ENCODE assay signal across 10 cellular contexts in genomic region chr11:65115361-65116082, GRCh38. TPM values are rescaled to one million over a fixed set of nuclear protein-coding genes. Genes with fewer than 3 reads are reported as not detected.
DNase-seq lines count a peak whose midpoint lies in the region; ATAC-seq and TF ChIP-seq lines count a peak whose summit lies in the region.
"Had no signal": no experiment of that assay in that cellular context is flagged by ENCODE, and none has a peak within 500 bp of the region (broad histone marks: within the 10 kb centered on the region; RNA-seq: fewer than 3 reads in every experiment).

No MANE protein-coding gene starts in this region.

- H3K27ac ChIP-seq in DOHH2 (ENCODE audit: low read depth, low read length) (no peak overlapping the region), OCI-LY1 (ENCODE audit: low read depth, low read length, poor library complexity, severe bottlenecking) (no peak overlapping the region), trophoblast cell (ENCODE audit: low read depth, low read length) (no peak overlapping the region)

- no peak overlapping the region for H3K4ac ChIP-seq in trophoblast cell (ENCODE audit: low read depth, low read length)

- no peak overlapping the region for H4K12ac ChIP-seq in trophoblast cell (ENCODE audit: low read depth, low read length)

- ATAC-seq in HG02588 (IDR thresholded peaks at IDR 0.05; ENCODE audit: unreplicated experiment) (no peak), HG03280 (IDR thresholded peaks at IDR 0.05; ENCODE audit: unreplicated experiment) (no peak), HG02938 (IDR thresholded peaks at IDR 0.05; ENCODE audit: unreplicated experiment) (no peak)

- H3K9me2 ChIP-seq in DOHH2 (replicated peaks; ENCODE audit: control insufficient read depth, low read length) = no peaks in the 10 kb centered on the region
- H3K9me2 ChIP-seq in OCI-LY1 (ENCODE audit: low read depth, low read length) = no peaks in the 10 kb centered on the region

- H3K4me3 ChIP-seq in DOHH2 (ENCODE audit: low read length) (peak overlapping the region; percentile 85), OCI-LY1 (ENCODE audit: low read depth, low read length, poor library complexity, severe bottlenecking) (peak overlapping the region; percentile 70), trophoblast cell (ENCODE audit: low read depth, low read length) (peak overlapping the region; percentile 10)

- H2AFZ ChIP-seq in OCI-LY1 (ENCODE audit: low read length) (no peak overlapping the region), trophoblast cell (ENCODE audit: insufficient read depth, low read length, poor library complexity) (no peak overlapping the region)

- DNase-seq in ecto neural progenitor cell (ENCODE audit: low spot score) (peak; percentile 45), trophoblast cell (no peak)
- DNase-seq: amniotic stem cell, GF-D8, NCI-H524 had no signal

- H3K4me2 ChIP-seq in DOHH2 (ENCODE audit: low read length) = peak overlapping the region; percentile 91
- H3K4me2 ChIP-seq in OCI-LY1 (ENCODE audit: low read length) = peak overlapping the region; percentile 80; the same call in 1 of the 2 replicates
- H3K4me2 ChIP-seq in trophoblast cell (ENCODE audit: low read length) = no peak overlapping the region

- H3K9me3 ChIP-seq in DOHH2 (ENCODE audit: control insufficient read depth, insufficient read depth, low read length) = no peaks in the 10 kb centered on the region
- no peaks in the 10 kb centered on the region for H3K9me3 ChIP-seq in OCI-LY1 (ENCODE audit: low read length)
- H3K9me3 ChIP-seq in trophoblast cell (ENCODE audit: insufficient read depth, low read depth, low read length) = no peaks in the 10 kb centered on the region

- H3K27me3 ChIP-seq in DOHH2 (ENCODE audit: control insufficient read depth, low read length) = no peaks in the 10 kb centered on the region
- H3K27me3 ChIP-seq in OCI-LY1 (ENCODE audit: insufficient read depth, low read length) = no peaks in the 10 kb centered on the region
- no peaks in the 10 kb centered on the region for H3K27me3 ChIP-seq in trophoblast cell (ENCODE audit: insufficient read depth, low read length)

- H3F3A ChIP-seq in DOHH2 (ENCODE audit: control insufficient read depth, insufficient read depth) = peaks cover 39% of the 10 kb centered on the region
- 0 out of 2 replicates have a peak, but pooled peaks cover 5% of the 10 kb centered on the region for H3F3A ChIP-seq in OCI-LY1 (ENCODE audit: insufficient read depth, low read length)

- no peak overlapping the region for H3K23ac ChIP-seq in trophoblast cell (ENCODE audit: low read length)

- H4K20me1 ChIP-seq in DOHH2 (ENCODE audit: control insufficient read depth, insufficient read depth, low read depth, low read length) = no peaks in the 10 kb centered on the region; the same call in 1 of the 2 replicates
- no peaks in the 10 kb centered on the region for H4K20me1 ChIP-seq in OCI-LY1 (ENCODE audit: insufficient read depth, low read length)

- H4K91ac ChIP-seq in trophoblast cell (ENCODE audit: low read depth, low read length) = no peak overlapping the region

- peaks cover 78% of the 10 kb centered on the region for H3K4me1 ChIP-seq in DOHH2 (ENCODE audit: control insufficient read depth, low read length)
- peaks cover 63% of the 10 kb centered on the region for H3K4me1 ChIP-seq in OCI-LY1 (ENCODE audit: insufficient read depth, low read length, severe bottlenecking)
- peaks cover 17 to 20% of the 10 kb centered on the region in 2 experiments for H3K4me1 ChIP-seq in trophoblast cell (ENCODE audit: control insufficient read depth in 1 of 2, insufficient read depth in 2 of 2, low read length in 2 of 2)

- no peak overlapping the region for H4K8ac ChIP-seq in trophoblast cell (ENCODE audit: low read depth, low read length)

- no peak for TF ChIP-seq CTCF in DOHH2 (IDR thresholded peaks at IDR 0.05; ENCODE audit: low read depth, low read length, poor library complexity, severe bottlenecking)
- TF ChIP-seq CTCF in OCI-LY1 (IDR thresholded peaks at IDR 0.05; ENCODE audit: low read length) = no peak

- no peak overlapping the region for H3K18ac ChIP-seq in trophoblast cell (ENCODE audit: low read length)

- WGBS in trophoblast cell (ENCODE audit: extremely low coverage, insufficient coverage, insufficient read length) = no CpG with 5 or more reads among the region's 21 CpGs

- H2BK12ac ChIP-seq in trophoblast cell (ENCODE audit: low read length) = no peak overlapping the region

- H3K79me2 ChIP-seq in DOHH2 (ENCODE audit: control insufficient read depth, low read length) (peaks cover 67% of the 10 kb centered on the region), OCI-LY1 (ENCODE audit: insufficient read depth, low read length) (0 out of 2 replicates have a peak, but pooled peaks cover under 1% of the 10 kb centered on the region), trophoblast cell (ENCODE audit: control insufficient read depth, insufficient read depth, low read length, poor library complexity) (peaks cover 19% of the 10 kb centered on the region)

- no peak overlapping the region; the same call in 1 of the 2 replicates for H3K9ac ChIP-seq in OCI-LY1 (ENCODE audit: low read length)
- H3K9ac ChIP-seq in trophoblast cell (ENCODE audit: low read length) = no peak overlapping the region

- H3K79me1 ChIP-seq in trophoblast cell (ENCODE audit: low read length) = peaks cover 18% of the 10 kb centered on the region

- H2BK5ac ChIP-seq in trophoblast cell (ENCODE audit: low read depth, low read length, poor library complexity) = no peak overlapping the region

- no peak overlapping the region for H3K14ac ChIP-seq in trophoblast cell (ENCODE audit: low read length)

- H2AK5ac ChIP-seq in trophoblast cell (ENCODE audit: low read length) = no peak overlapping the region

- H2BK120ac ChIP-seq in trophoblast cell (ENCODE audit: insufficient read depth, low read length, poor library complexity) = no peak overlapping the region

- peaks cover 74% of the 10 kb centered on the region for H3K36me3 ChIP-seq in DOHH2 (ENCODE audit: control insufficient read depth, low read length)
- H3K36me3 ChIP-seq in OCI-LY1 (ENCODE audit: insufficient read depth, low read length) = peaks cover 57% of the 10 kb centered on the region
- H3K36me3 ChIP-seq in trophoblast cell (ENCODE audit: control insufficient read depth in 1 of 2, insufficient read depth in 2 of 2, low read length in 2 of 2) = peaks cover 34 to 45% of the 10 kb centered on the region in 2 experiments

RNA-seq across cellular contexts. Expression of gene ZNHIT2, which starts 2.0 kb away (rescaled TPM):
- polyA plus RNA-seq in trophoblast cell (2013) = 5.8 and 5.9 TPM in 2 replicates

RNA-seq across cellular contexts. Expression of gene TM7SF2, which starts 3.9 kb away (rescaled TPM):
- 65.1 and 67.5 TPM in 2 replicates for polyA plus RNA-seq in trophoblast cell (2013)

RNA-seq across cellular contexts. Expression of gene FAU, which starts 6.4 kb away (rescaled TPM):
- polyA plus RNA-seq in trophoblast cell (2013) = 1,352 and 1,391 TPM in 2 replicates

RNA-seq across cellular contexts. Expression of gene MRPL49, which starts 6.6 kb away (rescaled TPM):
- polyA plus RNA-seq in trophoblast cell (2013) = 40.1 and 43.1 TPM in 2 replicates

RNA-seq across cellular contexts. Expression of gene SYVN1, which starts 18.8 kb away (rescaled TPM):
- 55.0 and 60.0 TPM in 2 replicates for polyA plus RNA-seq in trophoblast cell (2013)

Comparison
In these comparisons a context has a peak if more than half of its experiments do, and no peak if none do; other contexts are left out.
1. H3K4me3 ChIP-seq: peak in every context shown above with its lines; median percentile 85 in DOHH2; 70 in OCI-LY1; 10 in trophoblast cell.